Comparison of ENCODE assay signal across 7 cellular contexts in the genomic region with DNA sequence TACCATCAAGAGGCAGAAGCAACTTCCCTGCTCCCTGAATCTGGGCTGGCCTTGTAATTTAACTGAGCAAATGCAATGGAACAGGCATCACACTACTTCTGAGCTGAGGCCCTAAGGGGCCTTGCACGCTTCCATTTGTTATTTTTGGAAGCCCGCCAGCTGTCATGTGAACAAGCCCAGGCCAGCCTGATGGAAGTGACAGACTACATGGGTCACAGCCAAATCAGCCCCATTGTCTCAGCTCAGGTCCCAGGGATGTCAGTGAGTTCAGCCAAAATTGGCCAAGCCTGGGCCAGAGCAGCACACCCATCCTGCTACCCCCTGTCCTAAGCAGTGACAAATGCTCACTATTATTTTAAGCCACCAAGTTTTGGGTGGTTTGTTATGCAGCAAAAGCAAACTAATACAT.
DNase-seq lines count a peak whose midpoint lies in the region; ATAC-seq, FAIRE-seq and TF ChIP-seq lines count a peak whose summit lies in the region.

No MANE protein-coding gene starts in this region.

- H3K4me1 ChIP-seq in pancreas: peaks cover 0 to 9% (median 0%) of the 10 kb centered on the region in 3 donors

- intact Hi-C loops in pancreas (cut with DNase I): loop anchor here in 1 of 3 donors (10.0 kb wide), 1 partner anchor 107 kb away; no protein-coding TSS in a partner anchor

- H3K27ac ChIP-seq in pancreas: no peak overlapping the region

- ATAC-seq in esophagus mucosa: peak; percentile 56
- peak; percentile 46 to 77 (median 70) for ATAC-seq in pancreas
- no peak for ATAC-seq in GM18519 (IDR thresholded peaks at IDR 0.05; ENCODE audit: low FRiP score, unreplicated experiment)
- no peak for ATAC-seq in GM21515 (IDR thresholded peaks at IDR 0.05; ENCODE audit: unreplicated experiment)

- DNase-seq in HuH-7.5 (ENCODE audit: low spot score) (peak; percentile 56), NCI-H748 treated with DMSO at 0.1 percent for 48 hours (lab: John Stamatoyannopoulos, UW) (peak; percentile 46), pancreas (peak in 4 of 6 donors; percentile 46 to 70 (median 61)), ecto neural progenitor cell (ENCODE audit: low spot score) (no peak)

- no peak for TF ChIP-seq CTCF in pancreas (IDR thresholded peaks at IDR 0.05)

- H3K9me3 ChIP-seq in pancreas: no peaks in the 10 kb centered on the region

- H3K4me3 ChIP-seq in pancreas: no peak overlapping the region

- H3K36me3 ChIP-seq in pancreas: peaks cover 0 to 48% (median 6%) of the 10 kb centered on the region in 3 donors

- no peaks in the 10 kb centered on the region for H3K27me3 ChIP-seq in pancreas

- WGBS in pancreas, 2 donors: 22 to 23% methylated on average over 2 of the region's 2 CpGs

- no peak for FAIRE-seq in pancreas (lab: Jason Lieb, UNC)

Comparison
In these comparisons a context has a peak if more than half of its experiments do, and no peak if none do; other contexts are left out.
1. ATAC-seq: peak in esophagus mucosa (single experiment) and pancreas (4 of 4); none in GM18519 (single experiment) and GM21515 (single experiment).